8 cellular contexts compared by ENCODE assay signal in genomic region chr12:130873825-130874224, GRCh38. TPM values are rescaled to one million over a fixed set of nuclear protein-coding genes. Genes with fewer than 3 reads are reported as not detected.
DNase-seq lines count a peak whose midpoint lies in the region; TF ChIP-seq lines count a peak whose summit lies in the region.

No MANE protein-coding gene starts in this region.

- 92 to 95% methylated on average over 2 to 4 of the region's 4 CpGs for WGBS in endodermal cell (ENCODE audit: insufficient coverage in 1 of 2, insufficient read length in 1 of 2), 2 experiments
- 82 to 91% (median 85%) methylated on average over 4 of the region's 4 CpGs for WGBS in adrenal gland, 4 donors
- 84% methylated on average over 4 of the region's 4 CpGs for WGBS in suprapubic skin

- H3K4me1 Mint-ChIP-seq in activated CD4-positive, alpha-beta T cell treated with anti-CD3 and anti-CD28 coated beads, Interleukin-2, amount 10 ng/mL, durations not matched to agents 7 days and 5 days = peaks cover 59% of the 10 kb centered on the region
- H3K4me1 Mint-ChIP-seq in endodermal cell = peaks cover 38% of the 10 kb centered on the region

- H3K4me3 ChIP-seq in OCI-LY7 (ENCODE audit: low read depth, low read length, poor library complexity, severe bottlenecking) (peak overlapping the region; percentile 100), endodermal cell (ENCODE audit: low read length) (peak overlapping the region; percentile 95), skeletal muscle satellite cell (ENCODE audit: low read length) (peak overlapping the region; percentile 81), adrenal gland (no peak overlapping the region), suprapubic skin (no peak overlapping the region)

- intact Hi-C loops in OCI-LY7 (cut with micrococcal nuclease; ENCODE audit: unreplicated experiment) (loop anchor here (10.0 kb wide), 2 partner anchors 901 to 1191 kb away; no protein-coding TSS in a partner anchor), adrenal gland (cut with DNase I) (loop anchor here in 1 of 2 donors (5.0 kb wide), 1 partner anchor 47 kb away; no protein-coding TSS in a partner anchor)

- TF ChIP-seq CTCF in OCI-LY7 (conservative IDR thresholded peaks at IDR 0.05; ENCODE audit: low read length) (no peak), endodermal cell (conservative IDR thresholded peaks at IDR 0.05) (no peak), adrenal gland (IDR thresholded peaks at IDR 0.05) (no peak), suprapubic skin (IDR thresholded peaks at IDR 0.05) (no peak)

- H4K20me1 ChIP-seq in OCI-LY7 (ENCODE audit: insufficient read depth, low read length) = peaks cover 35% of the 10 kb centered on the region

- no peaks in the 10 kb centered on the region for H3K9me3 Mint-ChIP-seq in activated CD4-positive, alpha-beta T cell treated with anti-CD3 and anti-CD28 coated beads, Interleukin-2, amount 10 ng/mL, durations not matched to agents 7 days and 5 days
- no peaks in the 10 kb centered on the region for H3K9me3 Mint-ChIP-seq in endodermal cell

- H3K27me3 ChIP-seq in endodermal cell (ENCODE audit: control insufficient read depth, insufficient read depth, low read length, poor library complexity, severe bottlenecking) (no peaks in the 10 kb centered on the region), skeletal muscle satellite cell (ENCODE audit: control insufficient read depth, insufficient read depth, low read length) (no peaks in the 10 kb centered on the region), adrenal gland (no peaks in the 10 kb centered on the region), suprapubic skin (no peaks in the 10 kb centered on the region)

- H3K9ac ChIP-seq in endodermal cell (ENCODE audit: extremely low read depth, low read length, poor library complexity, severe bottlenecking) (no peak overlapping the region), skeletal muscle satellite cell (ENCODE audit: low read depth, low read length) (peak overlapping the region; percentile 93)

- H3K4me2 ChIP-seq in OCI-LY7 (ENCODE audit: low read length) (peak overlapping the region; percentile 95), skeletal muscle satellite cell (ENCODE audit: low read length) (peak overlapping the region; percentile 88)

- no peaks in the 10 kb centered on the region for H3K9me3 ChIP-seq in OCI-LY7 (ENCODE audit: low read length)
- H3K9me3 ChIP-seq in endodermal cell (ENCODE audit: control insufficient read depth, low read length) = no peaks in the 10 kb centered on the region
- no peaks in the 10 kb centered on the region for H3K9me3 ChIP-seq in skeletal muscle satellite cell (replicated peaks; ENCODE audit: low read length)
- H3K9me3 ChIP-seq in adrenal gland (replicated peaks in 1 of 3) = no peaks in the 10 kb centered on the region
- H3K9me3 ChIP-seq in suprapubic skin = no peaks in the 10 kb centered on the region

- CTCF ChIA-PET in activated CD4-positive, alpha-beta T cell treated with anti-CD3 and anti-CD28 coated beads, Interleukin-2, amount 10 ng/mL, durations not matched to agents 7 days and 5 days (lab: Charles Lee) = interaction anchor here (1.6 kb wide), 1 partner anchor 47 kb away, joined by 4 read pairs; no protein-coding TSS in a partner anchor
- CTCF ChIA-PET in OCI-LY7 (lab: Charles Lee; ENCODE audit: unreplicated experiment) = no interaction called here

- POLR2A ChIA-PET in activated CD4-positive, alpha-beta T cell treated with anti-CD3 and anti-CD28 coated beads, Interleukin-2, amount 10 ng/mL, durations not matched to agents 7 days and 5 days (lab: Charles Lee) = no interaction called here
- POLR2A ChIA-PET in OCI-LY7 (lab: Charles Lee) = interaction anchor here (0.7 kb wide), 1 partner anchor 106 kb away, joined by 5 read pairs; no protein-coding TSS in a partner anchor

- no peak for DNase-seq in activated CD4-positive, alpha-beta T cell treated with anti-CD3 and anti-CD28 coated beads, Interleukin-2, amount 10 ng/mL, durations not matched to agents 7 days and 5 days
- no peak for DNase-seq in activated CD4-positive, alpha-beta T cell treated with anti-CD3 and anti-CD28 coated beads, Interleukin-2, amount 50 U/mL, for 1 hour
- DNase-seq in OCI-LY7 (ENCODE audit: low spot score) (peak; percentile 60), endodermal cell (no peak), adrenal gland (no peak), suprapubic skin (ENCODE audit: low spot score in 2 of 2) (no peak)
- DNase-seq in stimulated activated CD4-positive, alpha-beta T cell treated with anti-CD3 and anti-CD28 coated beads, Interleukin-4, amount 100 ng/mL, for 4 hours = no peak

- peaks cover 60% of the 10 kb centered on the region for H3K36me3 ChIP-seq in OCI-LY7 (ENCODE audit: insufficient read depth, low read length)
- H3K36me3 ChIP-seq in endodermal cell (ENCODE audit: control insufficient read depth, insufficient read depth, low read length) = peaks cover 53% of the 10 kb centered on the region
- peaks cover 55% of the 10 kb centered on the region for H3K36me3 ChIP-seq in skeletal muscle satellite cell (ENCODE audit: insufficient read depth, low read length)
- peaks cover 0 to 42% of the 10 kb centered on the region in 2 donors for H3K36me3 ChIP-seq in adrenal gland (replicated peaks in 1 of 2)
- peaks cover 35% of the 10 kb centered on the region for H3K36me3 ChIP-seq in suprapubic skin

- H3K27me3 Mint-ChIP-seq in activated CD4-positive, alpha-beta T cell treated with anti-CD3 and anti-CD28 coated beads, Interleukin-2, amount 10 ng/mL, durations not matched to agents 7 days and 5 days = no peaks in the 10 kb centered on the region
- H3K27me3 Mint-ChIP-seq in endodermal cell (ENCODE audit: insufficient read depth) = peaks cover 2% of the 10 kb centered on the region

- peak overlapping the region; percentile 96 for H3K27ac ChIP-seq in OCI-LY7 (ENCODE audit: low read depth, low read length, poor library complexity, severe bottlenecking)
- H3K27ac ChIP-seq in endodermal cell (ENCODE audit: low read depth, low read length) = no peak overlapping the region
- H3K27ac ChIP-seq in adrenal gland = no peak overlapping the region
- H3K27ac ChIP-seq in suprapubic skin = no peak overlapping the region

- BruUV-seq in OCI-LY7 (replicated peaks; lab: Mats Ljungman, UMichigan) = no TSS peak

- H3K4me1 ChIP-seq in OCI-LY7 (ENCODE audit: insufficient read depth, low read length, poor library complexity, severe bottlenecking) (peaks cover 62% of the 10 kb centered on the region), endodermal cell (ENCODE audit: control insufficient read depth, insufficient read depth, low read length) (peaks cover 3% of the 10 kb centered on the region), skeletal muscle satellite cell (ENCODE audit: control insufficient read depth, insufficient read depth, low read length) (peaks cover 20% of the 10 kb centered on the region), adrenal gland (replicated peaks in 1 of 2) (peaks cover 12 to 19% of the 10 kb centered on the region in 2 donors), suprapubic skin (peaks cover 27% of the 10 kb centered on the region)

- TF ChIP-seq EP300 in suprapubic skin (IDR thresholded peaks at IDR 0.05) = no peak

- H2AFZ ChIP-seq in OCI-LY7 (ENCODE audit: low read length) = no peak overlapping the region

- peaks cover 64% of the 10 kb centered on the region for H3K79me2 ChIP-seq in OCI-LY7 (ENCODE audit: insufficient read depth, low read depth, low read length)

- H3K27ac Mint-ChIP-seq in activated CD4-positive, alpha-beta T cell treated with anti-CD3 and anti-CD28 coated beads, Interleukin-2, amount 10 ng/mL, durations not matched to agents 7 days and 5 days = peak overlapping the region; percentile 69
- H3K27ac Mint-ChIP-seq in endodermal cell = no peak overlapping the region

- peaks cover 59% of the 10 kb centered on the region for H3K36me3 Mint-ChIP-seq in activated CD4-positive, alpha-beta T cell treated with anti-CD3 and anti-CD28 coated beads, Interleukin-2, amount 10 ng/mL, durations not matched to agents 7 days and 5 days (ENCODE audit: low read depth)
- peaks cover 45% of the 10 kb centered on the region for H3K36me3 Mint-ChIP-seq in endodermal cell (ENCODE audit: low read depth)

- no peak for TF ChIP-seq POLR2A in adrenal gland (IDR thresholded peaks at IDR 0.05)
- TF ChIP-seq POLR2A in suprapubic skin (IDR thresholded peaks at IDR 0.05) = no peak

- H3K4me3 Mint-ChIP-seq in activated CD4-positive, alpha-beta T cell treated with anti-CD3 and anti-CD28 coated beads, Interleukin-2, amount 10 ng/mL, durations not matched to agents 7 days and 5 days = peak overlapping the region; percentile 98
- H3K4me3 Mint-ChIP-seq in endodermal cell = peak overlapping the region; percentile 97

- no peaks in the 10 kb centered on the region for H3K9me2 ChIP-seq in OCI-LY7 (ENCODE audit: insufficient read depth, low read length)

RNA-seq across cellular contexts. Expression of gene RAN, which starts 2.0 kb away (rescaled TPM):
- total RNA-seq in activated CD4-positive, alpha-beta T cell treated with anti-CD3 and anti-CD28 coated beads, Interleukin-2, amount 10 ng/mL, durations not matched to agents 7 days and 5 days = 1,000 to 10,000 TPM; 1,033 to 1,124 TPM
- 1,462 and 1,858 TPM in 2 replicates for total RNA-seq in OCI-LY7 (2014; rRNA removed; shearing (Covaris generic))
- total RNA-seq in OCI-LY7 (2022) = 1,734 and 1,957 TPM in 2 replicates
- total RNA-seq in endodermal cell = 1,000 to 10,000 TPM; 1,323 to 1,383 TPM
- polyA plus RNA-seq in endodermal cell (2013, experiment 1 of 2) = 1,001 TPM
- 946 TPM for polyA plus RNA-seq in endodermal cell (2013, experiment 2 of 2)
- total RNA-seq in skeletal muscle satellite cell (2012; rRNA removed) = 838 and 860 TPM in 2 replicates
- 100 to 1,000 TPM in 7 of 8 donors, 10 to 100 TPM in 1; 82.4 to 897 (median 260) TPM for total RNA-seq in adrenal gland
- polyA plus RNA-seq in adrenal gland = 1,000 to 10,000 TPM in 1 of 3 donors, 100 to 1,000 TPM in 2; 105 to 1,192 (median 145) TPM
- total RNA-seq in suprapubic skin = 100 to 1,000 TPM; 105 to 296 (median 232) TPM

RNA-seq across cellular contexts. Expression of gene STX2, which starts 34.8 kb away (rescaled TPM):
- total RNA-seq in activated CD4-positive, alpha-beta T cell treated with anti-CD3 and anti-CD28 coated beads, Interleukin-2, amount 10 ng/mL, durations not matched to agents 7 days and 5 days = 10 to 100 TPM; 23.2 to 25.5 TPM
- total RNA-seq in OCI-LY7 (2014; rRNA removed; shearing (Covaris generic)) = 19.2 and 20.0 TPM in 2 replicates
- 18.3 and 18.9 TPM in 2 replicates for total RNA-seq in OCI-LY7 (2022)
- 10 to 100 TPM; 18.2 to 20.2 TPM for total RNA-seq in endodermal cell
- 32.8 TPM for polyA plus RNA-seq in endodermal cell (2013, experiment 1 of 2)
- polyA plus RNA-seq in endodermal cell (2013, experiment 2 of 2) = 31.3 TPM
- 27.6 and 29.9 TPM in 2 replicates for total RNA-seq in skeletal muscle satellite cell (2012; rRNA removed)
- 10 to 100 TPM in 7 of 8 donors, 1 to 10 TPM in 1; 8.3 to 23.8 (median 12.5) TPM for total RNA-seq in adrenal gland
- polyA plus RNA-seq in adrenal gland = 10 to 100 TPM; 11.7 to 20.5 (median 19.6) TPM
- total RNA-seq in suprapubic skin = 1 to 10 TPM; 2.9 to 7.2 (median 4.4) TPM

Comparison
In these comparisons a context has a peak if more than half of its experiments do, and no peak if none do; other contexts are left out.
1. H3K4me3 ChIP-seq: peak in OCI-LY7 (single experiment), endodermal cell (single experiment) and skeletal muscle satellite cell (single experiment); none in adrenal gland (0 of 4) and suprapubic skin (single experiment).